ENCODE assay signal across 8 cellular contexts in the genomic region with DNA sequence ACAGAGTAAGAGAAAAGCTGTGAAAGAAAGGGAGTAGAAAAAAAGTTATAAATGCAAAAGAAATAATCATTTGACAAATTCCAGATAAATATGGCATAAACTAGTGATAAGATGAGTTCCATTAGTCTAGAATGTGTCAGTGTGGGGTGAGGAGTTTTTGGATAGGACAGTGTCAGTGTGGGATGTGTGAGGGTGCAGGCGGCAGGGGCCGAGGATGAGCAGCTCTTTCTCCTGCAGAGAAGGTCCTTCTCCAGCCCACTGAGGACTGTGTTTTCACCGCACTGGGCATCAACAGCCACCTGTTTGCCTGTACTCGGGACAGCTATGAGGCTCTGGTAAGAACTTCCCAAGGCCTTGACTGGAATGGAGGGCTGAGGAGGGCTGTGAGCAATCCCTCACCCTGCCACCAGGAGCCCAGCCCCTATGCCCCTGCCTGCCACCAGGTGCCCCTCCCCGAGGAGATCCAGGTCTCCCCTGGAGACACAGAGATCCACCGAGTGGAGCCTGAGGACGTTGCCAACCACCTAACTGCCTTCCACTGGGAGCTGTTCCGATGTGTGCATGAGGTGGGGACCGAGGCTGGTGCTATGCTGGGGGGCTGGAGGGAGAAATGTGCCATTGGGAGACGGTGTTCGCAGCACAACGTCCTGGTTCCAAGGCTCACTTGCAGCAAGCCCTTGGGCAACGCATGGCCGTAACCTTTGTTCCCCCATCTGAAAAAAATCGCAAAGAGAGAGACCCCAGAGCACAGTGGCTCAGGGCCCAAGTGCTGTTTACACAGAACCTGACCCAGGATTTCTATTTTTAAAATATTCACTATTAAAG. TPM values are rescaled to one million over a fixed set of nuclear protein-coding genes. Genes with fewer than 3 reads are reported as not detected.
A peak's percentile ranks its signal among the peaks of the same experiment; 100 is the strongest.
DNase-seq lines count a peak whose midpoint lies in the region; ATAC-seq and TF ChIP-seq lines count a peak whose summit lies in the region.

No MANE protein-coding gene starts in this region.

- H3K4me3 ChIP-seq in iPS-20b (ENCODE audit: low read length) = peak overlapping the region; percentile 63
- peak overlapping the region; percentile 76 for H3K4me3 ChIP-seq in thoracic aorta
- no peak overlapping the region for H3K4me3 ChIP-seq in MG63

- H3K9me3 ChIP-seq in iPS-20b (ENCODE audit: insufficient read depth, low read depth, low read length) = no peaks in the 10 kb centered on the region
- H3K9me3 ChIP-seq in thoracic aorta = no peaks in the 10 kb centered on the region
- no peaks in the 10 kb centered on the region for H3K9me3 ChIP-seq in MG63

- H3K9ac ChIP-seq in iPS-20b (ENCODE audit: low read depth, low read length) = peak overlapping the region; percentile 75; the same call in 1 of the 2 replicates

- DNase-seq in DMS79 treated with DMSO at 0.1 percent for 48 hours (lab: John Stamatoyannopoulos, UW) (peak; percentile 62), NCI-H1105 treated with DMSO at 0.1 percent for 48 hours (lab: John Stamatoyannopoulos, UW) (peak; percentile 66), thoracic aorta (ENCODE audit: low spot score) (no peak), globus pallidus (ENCODE audit: low spot score) (no peak), MG63 (no peak)

- TF ChIP-seq CTCF in thoracic aorta (IDR thresholded peaks at IDR 0.05) = peak; percentile 26

- H3K27ac ChIP-seq in iPS-20b (ENCODE audit: low read length) (no peak overlapping the region), thoracic aorta (no peak overlapping the region)

- peaks cover 7% of the 10 kb centered on the region; the same call in 1 of the 2 replicates for H3K27me3 ChIP-seq in iPS-20b (ENCODE audit: insufficient read depth, low read length)
- H3K27me3 ChIP-seq in thoracic aorta (replicated peaks; ENCODE audit: insufficient read depth) = no peaks in the 10 kb centered on the region
- H3K27me3 ChIP-seq in MG63 = no peaks in the 10 kb centered on the region

- H3K36me3 Mint-ChIP-seq in activated T-helper 17 cell treated with anti-CD3 and anti-CD28 coated beads, Interleukin-2, amount 50 U/mL, for 72 hours (ENCODE audit: low read depth) = no peaks in the 10 kb centered on the region

- no peaks in the 10 kb centered on the region for H3K27me3 Mint-ChIP-seq in activated T-helper 17 cell treated with anti-CD3 and anti-CD28 coated beads, Interleukin-2, amount 50 U/mL, for 72 hours

- H3K27ac Mint-ChIP-seq in activated T-helper 17 cell treated with anti-CD3 and anti-CD28 coated beads, Interleukin-2, amount 50 U/mL, for 72 hours = no peak overlapping the region

- H3K36me3 ChIP-seq in iPS-20b (ENCODE audit: insufficient read depth, low read depth, low read length) (peaks cover 11% of the 10 kb centered on the region), thoracic aorta (no peaks in the 10 kb centered on the region), MG63 (peaks cover 15% of the 10 kb centered on the region; the same call in 1 of the 2 replicates)

- H3K4me1 ChIP-seq in iPS-20b (ENCODE audit: insufficient read depth, low read length) = peaks cover 9% of the 10 kb centered on the region; the same call in 1 of the 2 replicates
- H3K4me1 ChIP-seq in thoracic aorta (ENCODE audit: control insufficient read depth in 1 of 2, low read depth in 2 of 2) = peaks cover 0 to 11% of the 10 kb centered on the region in 2 donors

- H3K4me1 Mint-ChIP-seq in activated T-helper 17 cell treated with anti-CD3 and anti-CD28 coated beads, Interleukin-2, amount 50 U/mL, for 72 hours = no peaks in the 10 kb centered on the region

- peak overlapping the region; percentile 87 for H3K4me3 Mint-ChIP-seq in activated T-helper 17 cell treated with anti-CD3 and anti-CD28 coated beads, Interleukin-2, amount 50 U/mL, for 72 hours

- peak; percentile 27 for ATAC-seq in activated T-helper 17 cell treated with anti-CD3 and anti-CD28 coated beads, Interleukin-2, amount 50 U/mL, for 72 hours (replicated peaks)
- ATAC-seq in thoracic aorta (ENCODE audit: insufficient number of reproducible peaks, low FRiP score, low read depth) (no peak), HG02588 (IDR thresholded peaks at IDR 0.05; ENCODE audit: unreplicated experiment) (no peak)

- H3K9me3 Mint-ChIP-seq in activated T-helper 17 cell treated with anti-CD3 and anti-CD28 coated beads, Interleukin-2, amount 50 U/mL, for 72 hours = no peaks in the 10 kb centered on the region

RNA-seq across cellular contexts. Expression of a gene that starts 13.1 kb away (rescaled TPM):
- 1 to 10 TPM; 9.4 to 9.9 TPM for total RNA-seq in activated T-helper 17 cell treated with anti-CD3 and anti-CD28 coated beads, Interleukin-2, amount 50 U/mL, for 72 hours
- 10 to 100 TPM in 1 of 2 donors, 1 to 10 TPM in 1; 7.3 to 21.7 TPM for total RNA-seq in thoracic aorta
- total RNA-seq in MG63 (2014; rRNA removed; shearing (Covaris generic); ENCODE audit: low replicate concordance) = 0.27 and 2.0 TPM in 2 replicates

RNA-seq across cellular contexts. Expression of a gene that starts 28.7 kb away (rescaled TPM):
- 10 to 100 TPM; 25.1 to 38.0 TPM for total RNA-seq in activated T-helper 17 cell treated with anti-CD3 and anti-CD28 coated beads, Interleukin-2, amount 50 U/mL, for 72 hours
- total RNA-seq in thoracic aorta = 10 to 100 TPM in 1 of 2 donors, 1 to 10 TPM in 1; 8.9 to 14.0 TPM
- total RNA-seq in MG63 (2014; rRNA removed; shearing (Covaris generic); ENCODE audit: low replicate concordance) = 5.5 and 7.4 TPM in 2 replicates

RNA-seq across cellular contexts. Expression of a gene that starts 50.1 kb away (rescaled TPM):
- total RNA-seq in activated T-helper 17 cell treated with anti-CD3 and anti-CD28 coated beads, Interleukin-2, amount 50 U/mL, for 72 hours = 100 to 1,000 TPM; 110 to 244 TPM
- 100 to 1,000 TPM in 1 of 2 donors, 10 to 100 TPM in 1; 81.8 to 108 TPM for total RNA-seq in thoracic aorta
- 50.2 and 63.6 TPM in 2 replicates for total RNA-seq in MG63 (2014; rRNA removed; shearing (Covaris generic); ENCODE audit: low replicate concordance)

Comparison
In these comparisons a context has a peak if more than half of its experiments do, and no peak if none do; other contexts are left out.
1. DNase-seq: peak in DMS79 treated with DMSO at 0.1 percent for 48 hours (single experiment) and NCI-H1105 treated with DMSO at 0.1 percent for 48 hours (single experiment); none in thoracic aorta (single experiment), globus pallidus (single experiment) and MG63 (single experiment).